Comparison of ENCODE assay signal across 33 cellular contexts in the genomic region with DNA sequence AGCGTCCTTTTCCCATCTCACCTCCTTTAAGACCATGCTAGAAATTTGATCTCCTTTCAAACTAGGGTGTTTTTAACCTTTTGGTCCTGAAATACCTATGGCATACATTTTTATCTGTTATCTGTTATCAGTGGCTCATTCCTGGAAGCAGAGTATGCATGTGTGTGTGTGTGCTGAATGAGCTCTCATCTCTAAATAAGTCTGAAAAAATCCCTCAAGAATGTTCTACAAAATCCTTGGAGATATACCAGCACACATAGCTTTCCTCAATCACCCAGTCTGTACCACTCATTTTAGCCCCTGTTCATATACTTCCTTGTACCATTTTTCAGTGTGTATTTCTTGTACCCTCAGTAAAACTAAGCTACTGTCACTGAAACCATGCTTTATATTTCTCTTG.
"Had no signal": no experiment of that assay in that cellular context is flagged by ENCODE, and none has a peak within 500 bp of the region (broad histone marks: within the 10 kb centered on the region; RNA-seq: fewer than 3 reads in every experiment).

No MANE protein-coding gene starts in this region.

- H3K4me3 Mint-ChIP-seq: activated CD4-positive, alpha-beta memory T cell treated with anti-CD3 and anti-CD28 coated beads for 36 hours; activated CD4-positive, alpha-beta T cell treated with anti-CD3 and anti-CD28 coated beads for 36 hours; activated CD4-positive, alpha-beta T cell treated with anti-CD3 and anti-CD28 coated beads, Interleukin-2, amount 10 ng/mL, durations not matched to agents 24 days and 14 days; activated CD8-positive, alpha-beta memory T cell treated with anti-CD3 and anti-CD28 coated beads, Interleukin-2, amount 10 ng/mL, durations not matched to agents 7 days and 5 days; activated CD8-positive, alpha-beta T cell treated with anti-CD3 and anti-CD28 coated beads, Interleukin-2, amount 10 ng/mL, durations not matched to agents 7 days and 5 days; activated naive CD4-positive, alpha-beta T cell treated with anti-CD3 and anti-CD28 coated beads, Interleukin-2, amount 10 ng/mL, durations not matched to agents 7 days and 5 days; activated naive CD8-positive, alpha-beta T cell treated with anti-CD3 and anti-CD28 coated beads, Interleukin-2, amount 10 ng/mL, durations not matched to agents 7 days and 5 days; activated T-helper 1 cell treated with anti-CD3 and anti-CD28 coated beads, Interleukin-12 subunit alpha, Interleukin-12 subunit beta, Interleukin-2, Interleukin-4 antibody, amounts not matched to agents 30 ng/mL and 10 ng/mL and 1 ng/mL, durations not matched to agents 14 hours and 24 hours and 36 hours; central memory CD8-positive, alpha-beta T cell; dendritic cell treated with granulocyte-macrophage colony-stimulating factor and Interleukin-4, amounts not matched to agents 40 ng/mL and 50 ng/mL, for 4 days; endodermal cell had no signal

- H3K9me3 ChIP-seq: gastrocnemius medialis, heart left ventricle had no signal

- H3K27me3 Mint-ChIP-seq: activated CD4-positive, alpha-beta memory T cell treated with anti-CD3 and anti-CD28 coated beads for 36 hours; activated CD4-positive, alpha-beta T cell treated with anti-CD3 and anti-CD28 coated beads for 36 hours; activated CD4-positive, alpha-beta T cell treated with anti-CD3 and anti-CD28 coated beads, Interleukin-2, amount 10 ng/mL, durations not matched to agents 24 days and 14 days; activated CD8-positive, alpha-beta memory T cell treated with anti-CD3 and anti-CD28 coated beads, Interleukin-2, amount 10 ng/mL, durations not matched to agents 7 days and 5 days; activated naive CD4-positive, alpha-beta T cell treated with anti-CD3 and anti-CD28 coated beads, Interleukin-2, amount 10 ng/mL, durations not matched to agents 7 days and 5 days; activated naive CD8-positive, alpha-beta T cell treated with anti-CD3 and anti-CD28 coated beads, Interleukin-2, amount 10 ng/mL, durations not matched to agents 7 days and 5 days; central memory CD8-positive, alpha-beta T cell; dendritic cell treated with granulocyte-macrophage colony-stimulating factor and Interleukin-4, amounts not matched to agents 40 ng/mL and 50 ng/mL, for 4 days had no signal

- H3K9me3 Mint-ChIP-seq: activated CD4-positive, alpha-beta memory T cell treated with anti-CD3 and anti-CD28 coated beads for 36 hours; activated CD4-positive, alpha-beta T cell treated with anti-CD3 and anti-CD28 coated beads, Interleukin-2, amount 10 ng/mL, durations not matched to agents 24 days and 14 days; activated naive CD4-positive, alpha-beta T cell treated with anti-CD3 and anti-CD28 coated beads, Interleukin-2, amount 10 ng/mL, durations not matched to agents 7 days and 5 days; activated T-helper 1 cell treated with anti-CD3 and anti-CD28 coated beads, Interleukin-12 subunit alpha, Interleukin-12 subunit beta, Interleukin-2, Interleukin-4 antibody, amounts not matched to agents 30 ng/mL and 10 ng/mL and 1 ng/mL, durations not matched to agents 14 hours and 24 hours and 36 hours; central memory CD8-positive, alpha-beta T cell; dendritic cell treated with granulocyte-macrophage colony-stimulating factor and Interleukin-4, amounts not matched to agents 40 ng/mL and 50 ng/mL, for 4 days had no signal

- H3K27ac Mint-ChIP-seq: activated CD4-positive, alpha-beta memory T cell treated with anti-CD3 and anti-CD28 coated beads for 36 hours; activated CD4-positive, alpha-beta T cell treated with anti-CD3 and anti-CD28 coated beads for 36 hours; activated CD4-positive, alpha-beta T cell treated with anti-CD3 and anti-CD28 coated beads, Interleukin-2, amount 10 ng/mL, durations not matched to agents 24 days and 14 days; activated CD8-positive, alpha-beta memory T cell treated with anti-CD3 and anti-CD28 coated beads, Interleukin-2, amount 10 ng/mL, durations not matched to agents 7 days and 5 days; activated CD8-positive, alpha-beta T cell treated with anti-CD3 and anti-CD28 coated beads, Interleukin-2, amount 10 ng/mL, durations not matched to agents 7 days and 5 days; activated naive CD4-positive, alpha-beta T cell treated with anti-CD3 and anti-CD28 coated beads, Interleukin-2, amount 10 ng/mL, durations not matched to agents 7 days and 5 days; activated naive CD8-positive, alpha-beta T cell treated with anti-CD3 and anti-CD28 coated beads, Interleukin-2, amount 10 ng/mL, durations not matched to agents 7 days and 5 days; activated T-helper 1 cell treated with anti-CD3 and anti-CD28 coated beads, Interleukin-12 subunit alpha, Interleukin-12 subunit beta, Interleukin-2, Interleukin-4 antibody, amounts not matched to agents 30 ng/mL and 10 ng/mL and 1 ng/mL, durations not matched to agents 14 hours and 24 hours and 36 hours; activated T-helper 2 cell treated with anti-CD3 and anti-CD28 coated beads, Interferon-gamma antibody, Interleukin-2, Interleukin-4, amounts not matched to agents 10 μg/mL and 5 μg/mL and 100 μg/mL, durations not matched to agents 14 hours and 24 hours and 36 hours; dendritic cell treated with granulocyte-macrophage colony-stimulating factor and Interleukin-4, amounts not matched to agents 40 ng/mL and 50 ng/mL, for 4 days; endodermal cell had no signal

- H3K4me3 ChIP-seq: coronary artery, dorsolateral prefrontal cortex, gastrocnemius medialis, heart left ventricle had no signal

- H3K36me3 ChIP-seq: brain microvascular endothelial cell, gastrocnemius medialis had no signal

- H3K27me3 ChIP-seq: brain microvascular endothelial cell, dorsolateral prefrontal cortex, foreskin keratinocyte, gastrocnemius medialis, heart left ventricle had no signal

- H3K27ac ChIP-seq: brain microvascular endothelial cell, coronary artery, dorsolateral prefrontal cortex, foreskin keratinocyte, gastrocnemius medialis, heart left ventricle had no signal

- ATAC-seq: activated CD4-positive, alpha-beta T cell treated with anti-CD3 and anti-CD28 coated beads for 36 hours; activated CD8-positive, alpha-beta memory T cell treated with anti-CD3 and anti-CD28 coated beads, Interleukin-2, amount 10 ng/mL, durations not matched to agents 7 days and 5 days; activated CD8-positive, alpha-beta T cell treated with anti-CD3 and anti-CD28 coated beads, Interleukin-2, amount 10 ng/mL, durations not matched to agents 7 days and 5 days; activated naive CD4-positive, alpha-beta T cell treated with anti-CD3 and anti-CD28 coated beads, Interleukin-2, amount 50 U/mL, for 72 hours; esophagus mucosa; foreskin keratinocyte; gastrocnemius medialis; heart left ventricle had no signal

- DNase-seq: activated CD4-positive, alpha-beta memory T cell treated with anti-CD3 and anti-CD28 coated beads for 36 hours; activated CD4-positive, alpha-beta T cell treated with anti-CD3 and anti-CD28 coated beads for 36 hours; activated CD4-positive, alpha-beta T cell treated with anti-CD3 and anti-CD28 coated beads, Interleukin-2, amount 10 ng/mL, durations not matched to agents 24 days and 14 days; activated CD4-positive, CD25-positive, alpha-beta regulatory T cell; activated CD4-positive, CD25-positive, alpha-beta regulatory T cell treated with anti-CD3 and anti-CD28 coated beads, Interleukin-2, amount 50 U/mL, for 72 hours; activated CD8-positive, alpha-beta memory T cell treated with anti-CD3 and anti-CD28 coated beads, Interleukin-2, amount 10 ng/mL, durations not matched to agents 7 days and 5 days; activated CD8-positive, alpha-beta memory T cell treated with anti-CD3 and anti-CD28 coated beads, Interleukin-2, amount 50 U/mL, for 4 hours; activated CD8-positive, alpha-beta T cell treated with anti-CD3 and anti-CD28 coated beads, Interleukin-2, amount 10 ng/mL, durations not matched to agents 7 days and 5 days; activated effector memory CD4-positive, alpha-beta T cell treated with anti-CD3 and anti-CD28 coated beads, Interleukin-2, amount 50 U/mL, for 16 hours; activated naive CD4-positive, alpha-beta T cell; activated naive CD4-positive, alpha-beta T cell treated with anti-CD3 and anti-CD28 coated beads, Interleukin-2, amount 10 ng/mL, durations not matched to agents 7 days and 5 days; activated naive CD8-positive, alpha-beta T cell treated with anti-CD3 and anti-CD28 coated beads, Interleukin-2, amount 10 ng/mL, durations not matched to agents 7 days and 5 days; activated T-cell treated with anti-CD3 and anti-CD28 coated beads, Interleukin-2, amount 50 U/mL, for 1 hour; activated T-cell treated with anti-CD3 and anti-CD28 coated beads, Interleukin-2, amount 50 U/mL, for 48 hours; amniotic stem cell; anterior cingulate cortex; brain microvascular endothelial cell; dorsolateral prefrontal cortex; effector memory CD4-positive, alpha-beta T cell; endodermal cell; foreskin keratinocyte; gastrocnemius medialis; glutamatergic neuron; heart left ventricle; T-helper 1 cell; T-helper 2 cell had no signal
